In genomic region chr6:157761331-157761921, GRCh38 we compare ENCODE assay signal across 8 cellular contexts.
A peak's percentile ranks its signal among the peaks of the same experiment; 100 is the strongest.
DNase-seq lines count a peak whose midpoint lies in the region; ATAC-seq lines count a peak whose summit lies in the region.

No MANE protein-coding gene starts in this region.

- H3K4me1 Mint-ChIP-seq in CD4-positive, CD25-positive, alpha-beta regulatory T cell, result peaks cover 29 to 83% (median 59%) of the 10 kb centered on the region in 4 donors

- ATAC-seq in CD4-positive, CD25-positive, alpha-beta regulatory T cell (ENCODE audit: low read depth in 2 of 2), result peak; percentile 26 to 36
- ATAC-seq in GM19455 (IDR thresholded peaks at IDR 0.05; ENCODE audit: unreplicated experiment) (peak; percentile 44), HG03469 (IDR thresholded peaks at IDR 0.05; ENCODE audit: unreplicated experiment) (peak; percentile 27)

- no peaks in the 10 kb centered on the region for H3K9me3 ChIP-seq in CD4-positive, CD25-positive, alpha-beta regulatory T cell (ENCODE audit: control insufficient read depth in 2 of 2, low read length in 2 of 2)

- H3K36me3 Mint-ChIP-seq in CD4-positive, CD25-positive, alpha-beta regulatory T cell, result no peaks in the 10 kb centered on the region

- peak; percentile 36 to 68 (median 51) for DNase-seq in CD4-positive, CD25-positive, alpha-beta regulatory T cell
- peak; percentile 20 for DNase-seq in activated effector memory CD4-positive, alpha-beta T cell treated with Interleukin-2 at 50 U/mL for 16 hours
- peak; percentile 21 for DNase-seq in medulla oblongata (ENCODE audit: extremely low spot score)
- no peak for DNase-seq in ecto neural progenitor cell (ENCODE audit: low spot score)
- DNase-seq in NCI-H446 treated with DMSO at 0.1 percent for 48 hours (lab: John Stamatoyannopoulos, UW), result no peak
- DNase-seq in AML-193 (lab: John Stamatoyannopoulos, UW), result no peak

- no peaks in the 10 kb centered on the region for H3K36me3 ChIP-seq in CD4-positive, CD25-positive, alpha-beta regulatory T cell (ENCODE audit: control insufficient read depth, insufficient read depth, low read length)

- H3K27ac ChIP-seq in CD4-positive, CD25-positive, alpha-beta regulatory T cell (ENCODE audit: insufficient read depth, low read length, poor library complexity, severe bottlenecking), result peak overlapping the region; percentile 21

- H3K9me3 Mint-ChIP-seq in CD4-positive, CD25-positive, alpha-beta regulatory T cell, result no peaks in the 10 kb centered on the region

- peak overlapping the region; percentile 90 to 98 (median 94) for H3K27ac Mint-ChIP-seq in CD4-positive, CD25-positive, alpha-beta regulatory T cell

- peak overlapping the region; percentile 30 for H3K4me3 ChIP-seq in CD4-positive, CD25-positive, alpha-beta regulatory T cell (ENCODE audit: low read depth, low read length)

- H3K27me3 ChIP-seq in CD4-positive, CD25-positive, alpha-beta regulatory T cell (ENCODE audit: control insufficient read depth, insufficient read depth, low read length), result no peaks in the 10 kb centered on the region

- H3K4me1 ChIP-seq in CD4-positive, CD25-positive, alpha-beta regulatory T cell (ENCODE audit: control insufficient read depth, insufficient read depth, low read length, poor library complexity, severe bottlenecking), result peaks cover 59% of the 10 kb centered on the region

- peak overlapping the region; percentile 59 to 87 (median 69) for H3K4me3 Mint-ChIP-seq in CD4-positive, CD25-positive, alpha-beta regulatory T cell

- H3K27me3 Mint-ChIP-seq in CD4-positive, CD25-positive, alpha-beta regulatory T cell, result peaks cover 17% of the 10 kb centered on the region

Comparison
In these comparisons a context has a peak if more than half of its experiments do, and no peak if none do; other contexts are left out.
1. DNase-seq: peak in CD4-positive, CD25-positive, alpha-beta regulatory T cell (3 of 3), activated effector memory CD4-positive, alpha-beta T cell treated with Interleukin-2 at 50 U/mL for 16 hours (single experiment) and medulla oblongata (single experiment); none in ecto neural progenitor cell (single experiment), NCI-H446 treated with DMSO at 0.1 percent for 48 hours (single experiment) and AML-193 (0 of 2).
2. Peak in every context shown above with its lines, with median percentiles within 50 percentile points of each other: ATAC-seq.